In genomic region chr18:27685807-27686412, GRCh38 we compare ENCODE assay signal across 9 cellular contexts.
DNase-seq lines count a peak whose midpoint lies in the region; ATAC-seq and TF ChIP-seq lines count a peak whose summit lies in the region.
"Had no signal": no experiment of that assay in that cellular context is flagged by ENCODE, and none has a peak within 500 bp of the region (broad histone marks: within the 10 kb centered on the region; RNA-seq: fewer than 3 reads in every experiment).

No MANE protein-coding gene starts in this region.

- peaks cover 2 to 3% of the 10 kb centered on the region in 2 donors for H3K9me3 Mint-ChIP-seq in stimulated activated naive B cell treated with anti-CD40 and anti-IgM and Interleukin-4, amounts not matched to agents 10 μg/mL and 1 μg/mL and 100 μg/mL, for 72 hours

- peak; percentile 11 for DNase-seq in CD1c-positive myeloid dendritic cell (ENCODE audit: extremely low spot score)
- DNase-seq in HCEC 1CT = peak; percentile 1
- DNase-seq in SHP77 treated with DMSO at 0.1 percent for 48 hours (lab: John Stamatoyannopoulos, UW) = peak; percentile 11
- DNase-seq in glomerular visceral epithelial cell (ENCODE audit: extremely low spot score) = peak; percentile 42
- DNase-seq in tibial artery = no peak
- DNase-seq in activated CD4-positive, CD25-positive, alpha-beta regulatory T cell (lab: John Stamatoyannopoulos, UW) = no peak
- DNase-seq in stimulated activated naive B cell treated with anti-CD40 and anti-IgM and Interleukin-4, amounts not matched to agents 10 μg/mL and 1 μg/mL and 100 μg/mL, for 72 hours = no peak

- no peak for ATAC-seq in stimulated activated naive B cell treated with anti-CD40 and anti-IgM and Interleukin-4, amounts not matched to agents 10 μg/mL and 1 μg/mL and 100 μg/mL, for 72 hours (replicated peaks)
- ATAC-seq in GM18861 (IDR thresholded peaks at IDR 0.05; ENCODE audit: unreplicated experiment) = no peak

- H3K9me3 ChIP-seq in tibial artery = peaks cover 0 to 13% (median 0%) of the 10 kb centered on the region in 3 donors

- H3K4me3 ChIP-seq in tibial artery = no peak overlapping the region

- no peaks in the 10 kb centered on the region for H3K27me3 Mint-ChIP-seq in stimulated activated naive B cell treated with anti-CD40 and anti-IgM and Interleukin-4, amounts not matched to agents 10 μg/mL and 1 μg/mL and 100 μg/mL, for 72 hours
- H3K27me3 Mint-ChIP-seq: IgD-negative memory B cell had no signal

- H3K4me1 Mint-ChIP-seq in stimulated activated naive B cell treated with anti-CD40 and anti-IgM and Interleukin-4, amounts not matched to agents 10 μg/mL and 1 μg/mL and 100 μg/mL, for 72 hours = no peaks in the 10 kb centered on the region
- H3K4me1 Mint-ChIP-seq: IgD-negative memory B cell had no signal

- TF ChIP-seq CTCF in tibial artery (IDR thresholded peaks at IDR 0.05) = peak; percentile 14 to 20

- no peaks in the 10 kb centered on the region for H3K36me3 Mint-ChIP-seq in stimulated activated naive B cell treated with anti-CD40 and anti-IgM and Interleukin-4, amounts not matched to agents 10 μg/mL and 1 μg/mL and 100 μg/mL, for 72 hours
- H3K36me3 Mint-ChIP-seq: IgD-negative memory B cell had no signal

- intact Hi-C loops in tibial artery (cut with DNase I; ENCODE audit: low total_unique reads) = no loop called here

- H3K27ac Mint-ChIP-seq in stimulated activated naive B cell treated with anti-CD40 and anti-IgM and Interleukin-4, amounts not matched to agents 10 μg/mL and 1 μg/mL and 100 μg/mL, for 72 hours = no peak overlapping the region
- H3K27ac Mint-ChIP-seq: IgD-negative memory B cell had no signal

- H3K36me3 ChIP-seq in tibial artery = no peaks in the 10 kb centered on the region

- peaks cover 0 to 3% of the 10 kb centered on the region in 2 donors for H3K27me3 ChIP-seq in tibial artery

- H3K27ac ChIP-seq in tibial artery = no peak overlapping the region

- H3K4me3 Mint-ChIP-seq in stimulated activated naive B cell treated with anti-CD40 and anti-IgM and Interleukin-4, amounts not matched to agents 10 μg/mL and 1 μg/mL and 100 μg/mL, for 72 hours = no peak overlapping the region
- H3K4me3 Mint-ChIP-seq: IgD-negative memory B cell had no signal

- H3K4me1 ChIP-seq in tibial artery = no peaks in the 10 kb centered on the region

Comparison
In these comparisons a context has a peak if more than half of its experiments do, and no peak if none do; other contexts are left out.
1. DNase-seq: peak in CD1c-positive myeloid dendritic cell (single experiment), HCEC 1CT (single experiment), SHP77 treated with DMSO at 0.1 percent for 48 hours (single experiment) and glomerular visceral epithelial cell (single experiment); none in tibial artery (0 of 2), activated CD4-positive, CD25-positive, alpha-beta regulatory T cell (0 of 4) and stimulated activated naive B cell treated with anti-CD40 and anti-IgM and Interleukin-4, amounts not matched to agents 10 μg/mL and 1 μg/mL and 100 μg/mL, for 72 hours (single experiment).